Comparison of ENCODE assay signal across 1 cellular context in genomic region chr1:54403808-54404261, GRCh38.
TF ChIP-seq lines count a peak whose summit lies in the region.

No MANE protein-coding gene starts in this region.

TF ChIP-seq in K562, 482 proteins besides CTCF, POLR2A, EP300 and RAD21 (continued from another document and continues in another):
- no peak for TF ChIP-seq MGA (IDR thresholded peaks at IDR 0.05)
- TF ChIP-seq MYC (IDR thresholded peaks at IDR 0.05; ENCODE audit: low read depth, low read length), result 0 out of 2 replicates have a peak, but pooled peaks have one; percentile 20
- TF ChIP-seq MYC (CRISPR knock-in tag; IDR thresholded peaks at IDR 0.05; ENCODE audit: borderline replicate concordance, low read depth), result no peak
- TF ChIP-seq FOXK2 (conservative IDR thresholded peaks at IDR 0.05 in 1 of 2, IDR thresholded peaks at IDR 0.05 in 1 of 2; ENCODE audit: low read depth in 2 of 2), result no peak
- no peak for TF ChIP-seq GTF2A2 (tag; IDR thresholded peaks at IDR 0.05)
- peak; percentile 87; the same call in 1 of the 2 replicates for TF ChIP-seq ESRRA (IDR thresholded peaks at IDR 0.05; ENCODE audit: borderline replicate concordance, low read depth)
- no peak for TF ChIP-seq TFE3 (CRISPR knock-in tag; IDR thresholded peaks at IDR 0.05)
- no peak for TF ChIP-seq ZMIZ1 (IDR thresholded peaks at IDR 0.05; ENCODE audit: low read depth in 2 of 2, low read length in 2 of 2)
- TF ChIP-seq SIRT6 (IDR thresholded peaks at IDR 0.05; ENCODE audit: low read depth, low read length), result no peak
- no peak for TF ChIP-seq BMI1 (IDR thresholded peaks at IDR 0.05; ENCODE audit: low read length)
- TF ChIP-seq CHCHD3 (CRISPR knock-in tag; IDR thresholded peaks at IDR 0.05), result no peak
- no peak for TF ChIP-seq MAFK (IDR thresholded peaks at IDR 0.05; ENCODE audit: low read length)
- TF ChIP-seq HBP1 (CRISPR knock-in tag; IDR thresholded peaks at IDR 0.05), result no peak
- TF ChIP-seq ZNF175 (CRISPR knock-in tag; IDR thresholded peaks at IDR 0.05; ENCODE audit: low read depth), result no peak
- no peak for TF ChIP-seq HMGXB4 (CRISPR knock-in tag; IDR thresholded peaks at IDR 0.05)
- TF ChIP-seq ARID2 (IDR thresholded peaks at IDR 0.05), result no peak
- no peak for TF ChIP-seq PHB (CRISPR knock-in tag; IDR thresholded peaks at IDR 0.05)
- no peak for TF ChIP-seq FOXM1 (IDR thresholded peaks at IDR 0.05; ENCODE audit: low read depth)
- TF ChIP-seq FOXM1 (CRISPR knock-in tag; IDR thresholded peaks at IDR 0.05; ENCODE audit: low read depth), result no peak
- TF ChIP-seq NELFE (IDR thresholded peaks at IDR 0.05; ENCODE audit: insufficient read depth, insufficient read length), result no peak
- TF ChIP-seq HEY1 (CRISPR knock-in tag; IDR thresholded peaks at IDR 0.05; ENCODE audit: borderline replicate concordance), result no peak
- TF ChIP-seq RFX1 (IDR thresholded peaks at IDR 0.05), result no peak
- TF ChIP-seq TAF1 (IDR thresholded peaks at IDR 0.05; ENCODE audit: control insufficient read depth, extremely low read depth, insufficient read depth, low read length, severe bottlenecking), result peak; percentile 22
- peak; percentile 69; the same call in 1 of the 2 replicates for TF ChIP-seq ZBTB7A (IDR thresholded peaks at IDR 0.05; ENCODE audit: borderline replicate concordance, control insufficient read depth, low read depth, low read length)
- no peak for TF ChIP-seq SIN3B (IDR thresholded peaks at IDR 0.05; ENCODE audit: low read depth)
- no peak for TF ChIP-seq OTX1 (CRISPR knock-in tag; IDR thresholded peaks at IDR 0.05)
- no peak for TF ChIP-seq CTCFL (IDR thresholded peaks at IDR 0.05; ENCODE audit: borderline replicate concordance, insufficient read depth, low read depth, low read length, poor library complexity, severe bottlenecking)
- TF ChIP-seq TCF15 (CRISPR knock-in tag; IDR thresholded peaks at IDR 0.05), result no peak
- no peak for TF ChIP-seq ASH1L (IDR thresholded peaks at IDR 0.05; ENCODE audit: borderline replicate concordance, low read depth, partially characterized antibody)
- TF ChIP-seq ATF1 (CRISPR knock-in tag; IDR thresholded peaks at IDR 0.05), result no peak
- peak; percentile 37; the same call in 1 of the 2 replicates for TF ChIP-seq ATF1 (tag; IDR thresholded peaks at IDR 0.05)
